Comparison of ENCODE assay signal across 21 cellular contexts in the genomic region with DNA sequence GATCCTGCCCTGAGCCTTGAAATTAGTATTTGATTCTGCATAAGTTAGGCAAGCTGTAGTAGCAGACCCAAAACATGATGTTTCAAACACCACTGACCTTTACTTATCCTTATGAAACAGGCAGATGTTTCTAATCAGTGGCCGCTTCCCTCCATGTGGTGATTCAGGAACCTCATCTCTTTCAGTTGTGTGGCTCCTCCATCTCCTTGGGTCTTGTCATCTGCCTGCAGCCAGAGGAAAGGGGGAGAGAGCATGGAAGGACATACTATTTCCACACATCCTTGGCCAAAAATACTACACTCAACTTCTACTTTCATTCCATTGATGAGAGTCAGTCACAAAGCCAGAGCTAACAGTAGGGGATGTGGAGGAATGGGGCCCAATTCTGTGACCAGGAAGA.
DNase-seq lines count a peak whose midpoint lies in the region; ATAC-seq lines count a peak whose summit lies in the region.
"Had no signal": no experiment of that assay in that cellular context is flagged by ENCODE, and none has a peak within 500 bp of the region (broad histone marks: within the 10 kb centered on the region; RNA-seq: fewer than 3 reads in every experiment).

No MANE protein-coding gene starts in this region.

- no peak for ATAC-seq in HG02884 (IDR thresholded peaks at IDR 0.05; ENCODE audit: unreplicated experiment)
- ATAC-seq in GM21737 (IDR thresholded peaks at IDR 0.05; ENCODE audit: unreplicated experiment), result no peak
- ATAC-seq in HG03097 (IDR thresholded peaks at IDR 0.05; ENCODE audit: low FRiP score, unreplicated experiment), result no peak
- ATAC-seq: CD8-positive, alpha-beta T cell had no signal

- DNase-seq in SIG-M5 treated with dmso at 0.1 percent for 504 hours (lab: John Stamatoyannopoulos, UW; ENCODE audit: unreplicated experiment) (peak; percentile 6), SIG-M5 (lab: John Stamatoyannopoulos, UW) (no peak), SKM-1 (lab: John Stamatoyannopoulos, UW; ENCODE audit: unreplicated experiment) (peak; percentile 29), fibroblast of the conjunctiva (ENCODE audit: low read depth) (peak; percentile 57)
- DNase-seq: AML-193; Caco-2; CD8-positive, alpha-beta T cell; GOT3; HFFc6; IMR-90; KG1; MG63; NCI-H2029; NCI-H446 treated with DMSO at 0.1 percent for 48 hours; NCI-H526; NCI-H82; Peyer's patch; SJCRH30 had no signal
